In the genomic region with DNA sequence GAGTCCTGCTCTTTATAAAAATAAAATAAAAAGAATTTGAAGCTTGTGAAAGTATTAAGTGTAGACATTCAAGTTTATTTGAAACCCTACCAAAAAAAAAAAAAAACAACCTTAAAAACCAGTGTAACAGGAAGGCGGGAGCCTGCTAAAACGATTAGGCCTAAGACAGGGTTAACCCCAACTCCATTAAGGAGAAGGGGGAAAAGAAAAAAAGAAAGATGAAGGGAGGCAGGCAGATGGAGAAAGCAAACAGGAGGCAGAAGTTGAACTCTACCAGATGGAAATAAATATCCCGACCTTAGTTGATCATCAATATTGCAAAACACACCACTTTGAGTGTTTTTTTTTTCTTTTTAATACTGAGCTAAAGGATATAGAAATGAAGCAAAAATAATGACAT, we compare ENCODE assay signal across 9 cellular contexts. TPM values are rescaled to one million over a fixed set of nuclear protein-coding genes. Genes with fewer than 3 reads are reported as not detected.
DNase-seq lines count a peak whose midpoint lies in the region; ATAC-seq and TF ChIP-seq lines count a peak whose summit lies in the region.
"Had no signal": no experiment of that assay in that cellular context is flagged by ENCODE, and none has a peak within 500 bp of the region (broad histone marks: within the 10 kb centered on the region; RNA-seq: fewer than 3 reads in every experiment).

No MANE protein-coding gene starts in this region.

- H3K4me3 ChIP-seq in kidney epithelial cell (ENCODE audit: low read depth, low read length): peak overlapping the region; percentile 53
- H3K4me3 ChIP-seq in tibial artery: peak overlapping the region; percentile 94 to 97

- peaks cover 61% of the 10 kb centered on the region for H3K36me3 Mint-ChIP-seq in activated T-cell treated with anti-CD3 and anti-CD28 coated beads, Interleukin-2, amount 50 U/mL, for 24 hours (ENCODE audit: low read depth)
- H3K36me3 Mint-ChIP-seq in activated T-helper 17 cell treated with anti-CD3 and anti-CD28 coated beads, Interleukin-2, amount 50 U/mL, for 72 hours (ENCODE audit: low read depth): peaks cover 65% of the 10 kb centered on the region

- peak overlapping the region; percentile 100 for H3K4me3 Mint-ChIP-seq in activated T-cell treated with anti-CD3 and anti-CD28 coated beads, Interleukin-2, amount 50 U/mL, for 24 hours
- H3K4me3 Mint-ChIP-seq in activated T-helper 17 cell treated with anti-CD3 and anti-CD28 coated beads, Interleukin-2, amount 50 U/mL, for 72 hours: peak overlapping the region; percentile 100

- no peaks in the 10 kb centered on the region for H3K9me3 Mint-ChIP-seq in activated T-cell treated with anti-CD3 and anti-CD28 coated beads, Interleukin-2, amount 50 U/mL, for 24 hours
- H3K9me3 Mint-ChIP-seq in activated T-helper 17 cell treated with anti-CD3 and anti-CD28 coated beads, Interleukin-2, amount 50 U/mL, for 72 hours: no peaks in the 10 kb centered on the region

- H3K4me1 ChIP-seq in tibial artery: peaks cover 0 to 17% (median 0%) of the 10 kb centered on the region in 4 donors

- no peak for DNase-seq in activated T-cell treated with anti-CD3 and anti-CD28 coated beads, Interleukin-2, amount 50 U/mL, for 24 hours
- DNase-seq in activated T-cell treated with anti-CD3 and anti-CD28 coated beads for 4 hours: no peak
- DNase-seq in kidney epithelial cell (ENCODE audit: low read depth): no peak
- DNase-seq in tibial artery: no peak
- DNase-seq in AML-193 (lab: John Stamatoyannopoulos, UW): no peak
- no peak for DNase-seq in NCI-H187 treated with DMSO at 0.1 percent for 48 hours (lab: John Stamatoyannopoulos, UW)
- no peak for DNase-seq in kidney glomerular epithelial cell (lab: John Stamatoyannopoulos, UW)

- peaks cover 43% of the 10 kb centered on the region for H3K4me1 Mint-ChIP-seq in activated T-cell treated with anti-CD3 and anti-CD28 coated beads, Interleukin-2, amount 50 U/mL, for 24 hours (ENCODE audit: low read depth)
- peaks cover 17% of the 10 kb centered on the region for H3K4me1 Mint-ChIP-seq in activated T-helper 17 cell treated with anti-CD3 and anti-CD28 coated beads, Interleukin-2, amount 50 U/mL, for 72 hours

- intact Hi-C loops in tibial artery (cut with DNase I; ENCODE audit: low total_unique reads): loop anchor here (5.0 to 10.0 kb wide), 4 partner anchors 95 to 542 kb away; no protein-coding TSS in a partner anchor

- no peaks in the 10 kb centered on the region for H3K27me3 ChIP-seq in kidney epithelial cell (ENCODE audit: control insufficient read depth, insufficient read depth, low read length)
- no peaks in the 10 kb centered on the region for H3K27me3 ChIP-seq in tibial artery
- H3K27me3 ChIP-seq: SJSA1 had no signal

- no peak for ATAC-seq in activated T-helper 17 cell treated with anti-CD3 and anti-CD28 coated beads, Interleukin-2, amount 50 U/mL, for 72 hours (replicated peaks)

- peak overlapping the region; percentile 97 to 100 for H3K27ac ChIP-seq in tibial artery

- H3K27me3 Mint-ChIP-seq in activated T-cell treated with anti-CD3 and anti-CD28 coated beads, Interleukin-2, amount 50 U/mL, for 24 hours: no peaks in the 10 kb centered on the region
- H3K27me3 Mint-ChIP-seq in activated T-helper 17 cell treated with anti-CD3 and anti-CD28 coated beads, Interleukin-2, amount 50 U/mL, for 72 hours: no peaks in the 10 kb centered on the region

- peak overlapping the region; percentile 99 for H3K27ac Mint-ChIP-seq in activated T-cell treated with anti-CD3 and anti-CD28 coated beads, Interleukin-2, amount 50 U/mL, for 24 hours
- H3K27ac Mint-ChIP-seq in activated T-helper 17 cell treated with anti-CD3 and anti-CD28 coated beads, Interleukin-2, amount 50 U/mL, for 72 hours: peak overlapping the region; percentile 87

- no peaks in the 10 kb centered on the region for H3K9me3 ChIP-seq in tibial artery
- H3K9me3 ChIP-seq: SJSA1 had no signal

- TF ChIP-seq CTCF in kidney epithelial cell (IDR thresholded peaks at IDR 0.05; ENCODE audit: insufficient read depth, low read length, poor library complexity, severe bottlenecking) (no peak), tibial artery (IDR thresholded peaks at IDR 0.05) (no peak)

- H3K36me3 ChIP-seq in kidney epithelial cell (ENCODE audit: control insufficient read depth, insufficient read depth, low read length) (no peaks in the 10 kb centered on the region), tibial artery (peaks cover 10 to 23% (median 15%) of the 10 kb centered on the region in 3 donors)

RNA-seq across cellular contexts. Expression of a gene that starts 1.2 kb away (rescaled TPM):
- 100 to 1,000 TPM; 131 to 648 TPM for total RNA-seq in activated T-helper 17 cell treated with anti-CD3 and anti-CD28 coated beads, Interleukin-2, amount 50 U/mL, for 72 hours
- 51.3 and 52.4 TPM in 2 replicates for total RNA-seq in kidney epithelial cell
